Comparison of ENCODE assay signal across 1 cellular context in the genomic region with DNA sequence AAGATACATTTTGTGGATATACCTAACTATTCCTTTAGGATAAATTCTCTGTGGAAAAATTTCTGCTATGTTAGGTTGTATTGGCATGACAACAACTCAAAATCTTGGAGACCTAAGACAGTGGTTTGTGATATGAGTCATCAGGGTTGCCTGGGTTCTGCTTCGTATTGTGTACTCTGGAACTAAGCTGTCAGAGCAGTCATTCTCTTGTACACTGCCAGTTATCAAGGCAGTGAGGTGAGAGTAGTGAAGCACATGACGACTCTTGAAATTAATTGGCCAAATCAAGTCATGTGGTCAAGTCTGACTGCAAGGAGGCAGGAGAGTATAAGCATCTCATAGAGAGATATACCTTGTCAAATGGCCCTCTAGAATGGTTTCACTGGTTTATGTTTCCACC.
TF ChIP-seq lines count a peak whose summit lies in the region.

No MANE protein-coding gene starts in this region.

TF ChIP-seq in SK-N-SH, 30 proteins besides CTCF, POLR2A, EP300 and RAD21 (continued from another document):
- TF ChIP-seq SMC3 (IDR thresholded peaks at IDR 0.05; ENCODE audit: low read depth, low read length) (no peak), RXRA (IDR thresholded peaks at IDR 0.05; ENCODE audit: borderline replicate concordance, low read depth) (no peak), ELF1 (IDR thresholded peaks at IDR 0.05) (no peak), GATA2 (CRISPR knock-in tag; IDR thresholded peaks at IDR 0.05) (no peak)
